In the genomic region with DNA sequence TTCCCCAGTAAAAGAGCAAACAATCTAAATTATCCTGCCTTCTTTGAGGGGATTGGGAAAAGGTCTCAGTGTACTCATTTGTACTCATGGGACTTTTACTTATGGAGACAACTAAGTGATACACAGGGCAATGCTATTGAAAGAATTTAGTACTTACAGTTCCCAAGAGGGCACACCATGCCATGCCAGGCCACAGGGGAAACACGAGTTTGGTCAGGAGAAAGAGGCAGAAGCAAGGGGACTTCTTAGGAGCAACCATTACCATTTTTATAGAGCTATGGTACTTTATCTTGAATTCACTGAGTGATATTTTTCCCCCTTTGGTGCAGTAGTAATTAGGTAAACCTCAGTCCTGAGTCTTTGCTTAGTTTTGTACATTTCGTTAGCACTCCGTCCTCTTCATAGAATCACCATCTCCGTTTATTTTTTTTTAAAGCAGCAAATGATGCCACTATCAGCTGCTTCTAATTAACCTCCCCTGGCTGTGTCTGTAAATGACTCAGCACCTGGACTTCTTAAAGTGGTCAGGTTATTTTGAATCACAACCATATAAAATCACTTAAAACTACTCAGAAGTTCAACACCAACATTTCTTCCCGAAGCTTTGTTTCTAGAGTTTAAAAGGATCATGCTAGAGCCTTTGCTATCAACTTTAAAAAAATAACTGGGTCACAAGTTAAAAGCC, we compare ENCODE assay signal across 18 cellular contexts. TPM values are rescaled to one million over a fixed set of nuclear protein-coding genes. Genes with fewer than 3 reads are reported as not detected.
DNase-seq lines count a peak whose midpoint lies in the region; ATAC-seq, FAIRE-seq and TF ChIP-seq lines count a peak whose summit lies in the region.
"Had no signal": no experiment of that assay in that cellular context is flagged by ENCODE, and none has a peak within 500 bp of the region (broad histone marks: within the 10 kb centered on the region; RNA-seq: fewer than 3 reads in every experiment).

No MANE protein-coding gene starts in this region.

- no peaks in the 10 kb centered on the region for H3K9me3 Mint-ChIP-seq in HFFc6
- H3K9me3 Mint-ChIP-seq: activated T-helper 2 cell treated with anti-CD3 and anti-CD28 coated beads, Interferon-gamma antibody, Interleukin-2, Interleukin-4, amounts not matched to agents 10 μg/mL and 5 μg/mL and 100 μg/mL, durations not matched to agents 14 hours and 24 hours and 36 hours; stimulated activated naive CD8-positive, alpha-beta T cell treated with anti-CD3 and anti-CD28 coated beads, Interleukin-15, Interleukin-2, amounts not matched to agents 100 ng/mL and 50 ng/mL, for 24 hours had no signal

- H2AFZ ChIP-seq in K562 (ENCODE audit: low read depth, low read length) (no peak overlapping the region), neuronal stem cell (ENCODE audit: low read length) (no peak overlapping the region)

- H2AK5ac ChIP-seq in neuronal stem cell (ENCODE audit: low read depth, low read length): no peak overlapping the region

- WGBS in K562 (ENCODE audit: insufficient coverage, low coverage, missing lambda C conversion rate): 22% methylated on average over 5 of the region's 5 CpGs
- no CpG with 5 or more reads among the region's 5 CpGs for WGBS in neuronal stem cell (ENCODE audit: extremely low coverage in 2 of 2, insufficient read length in 2 of 2, insufficient replicate concordance in 1 of 2), 2 donors

- no peak for TF ChIP-seq RAD21 in K562 (CRISPR knock-in tag; conservative IDR thresholded peaks at IDR 0.05 in 1 of 2, IDR thresholded peaks at IDR 0.05 in 1 of 2)

- intact Hi-C loops in K562 (cut with micrococcal nuclease): no loop called here

- peaks cover 0 to 4% of the 10 kb centered on the region in 2 experiments; a peak in 1 of 5 replicates for H3K4me1 ChIP-seq in K562 (replicated peaks in 1 of 2; ENCODE audit: control insufficient read depth in 2 of 2, insufficient read depth in 2 of 2, low read length in 2 of 2)
- no peaks in the 10 kb centered on the region for H3K4me1 ChIP-seq in neuronal stem cell (ENCODE audit: control insufficient read depth in 2 of 2, insufficient read depth in 1 of 2, low read depth in 1 of 2, low read length in 2 of 2)
- H3K4me1 ChIP-seq: colonic mucosa, pancreas had no signal

- no peak overlapping the region for H2BK120ac ChIP-seq in neuronal stem cell (ENCODE audit: low read depth, low read length)

- no peak overlapping the region for H4K91ac ChIP-seq in neuronal stem cell (ENCODE audit: low read depth, low read length, poor library complexity)

- H3K27me3 ChIP-seq in K562 (ENCODE audit: control insufficient read depth in 2 of 2, insufficient read depth in 2 of 2, low read length in 2 of 2): no peaks in the 10 kb centered on the region
- H3K27me3 ChIP-seq in neuronal stem cell (ENCODE audit: control insufficient read depth in 3 of 3, insufficient read depth in 3 of 3, low read depth in 1 of 3, low read length in 3 of 3): no peaks in the 10 kb centered on the region
- no peaks in the 10 kb centered on the region for H3K27me3 ChIP-seq in WERI-Rb-1 (ENCODE audit: insufficient read depth, low read depth, severe bottlenecking)
- H3K27me3 ChIP-seq: colonic mucosa, pancreas had no signal

- POLR2A ChIA-PET in K562 (lab: Yijun Ruan, JAX): interaction anchor here (0.8 to 0.9 kb wide), 2 partner anchors 265 to 460 kb away, joined by 3 read pairs; no protein-coding TSS in a partner anchor

- H3K4me2 ChIP-seq in K562 (ENCODE audit: insufficient read depth, low read length): no peak overlapping the region
- H3K4me2 ChIP-seq in neuronal stem cell (ENCODE audit: insufficient read depth, low read length, poor library complexity, severe bottlenecking): no peak overlapping the region

- CTCF ChIA-PET in K562 (lab: Yijun Ruan, JAX; ENCODE audit: low intra/inter-chr PET ratio): no interaction called here

- peak overlapping the region; percentile 47 for H3K27ac Mint-ChIP-seq in HFFc6
- H3K27ac Mint-ChIP-seq: activated T-helper 2 cell treated with anti-CD3 and anti-CD28 coated beads, Interferon-gamma antibody, Interleukin-2, Interleukin-4, amounts not matched to agents 10 μg/mL and 5 μg/mL and 100 μg/mL, durations not matched to agents 14 hours and 24 hours and 36 hours; stimulated activated naive CD8-positive, alpha-beta T cell treated with anti-CD3 and anti-CD28 coated beads, Interleukin-15, Interleukin-2, amounts not matched to agents 100 ng/mL and 50 ng/mL, for 24 hours; WTC11 had no signal

- no peaks in the 10 kb centered on the region for H3K9me1 ChIP-seq in K562 (ENCODE audit: control insufficient read depth, insufficient read depth, low read length)

- H3K79me1 ChIP-seq in neuronal stem cell (ENCODE audit: low read depth, low read length): no peaks in the 10 kb centered on the region

- H4K8ac ChIP-seq in neuronal stem cell (ENCODE audit: low read depth, low read length): no peak overlapping the region

- no peaks in the 10 kb centered on the region for H3K27me3 Mint-ChIP-seq in HFFc6 (ENCODE audit: insufficient read depth)
- H3K27me3 Mint-ChIP-seq: stimulated activated naive CD8-positive, alpha-beta T cell treated with anti-CD3 and anti-CD28 coated beads, Interleukin-15, Interleukin-2, amounts not matched to agents 100 ng/mL and 50 ng/mL, for 24 hours had no signal

- ATAC-seq in K562 (no peak), omental fat pad (ENCODE audit: low FRiP score) (peak; percentile 55), HG02870 (IDR thresholded peaks at IDR 0.05; ENCODE audit: unreplicated experiment) (no peak)
- ATAC-seq: pancreas, WTC11 had no signal

- peaks cover 18% of the 10 kb centered on the region for H3K4me1 Mint-ChIP-seq in HFFc6 (ENCODE audit: low read depth)
- H3K4me1 Mint-ChIP-seq: WTC11 had no signal

- H3K23ac ChIP-seq in neuronal stem cell (ENCODE audit: low read depth, low read length, poor library complexity): no peak overlapping the region

- H3K27ac ChIP-seq in K562 (ENCODE audit: extremely low read depth, low read depth, low read length) (no peak overlapping the region), neuronal stem cell (replicated peaks; ENCODE audit: low read length) (no peak overlapping the region), WERI-Rb-1 (no peak overlapping the region)
- H3K27ac ChIP-seq: colonic mucosa, pancreas had no signal

- H3K9me3 ChIP-seq in K562 (replicated peaks; ENCODE audit: control insufficient read depth, insufficient read depth, low read depth, low read length): no peaks in the 10 kb centered on the region
- H3K9me3 ChIP-seq in neuronal stem cell (replicated peaks in 1 of 2; ENCODE audit: control insufficient read depth in 2 of 2, insufficient read depth in 1 of 2, low read depth in 1 of 2, low read length in 2 of 2): no peaks in the 10 kb centered on the region
- no peaks in the 10 kb centered on the region for H3K9me3 ChIP-seq in WERI-Rb-1 (ENCODE audit: severe bottlenecking)
- H3K9me3 ChIP-seq: colonic mucosa, pancreas had no signal

- H2BK15ac ChIP-seq in neuronal stem cell (ENCODE audit: low read length): no peak overlapping the region

- H3K36me3 ChIP-seq in K562 (ENCODE audit: control insufficient read depth, insufficient read depth, low read length) (no peaks in the 10 kb centered on the region), neuronal stem cell (replicated peaks in 1 of 2; ENCODE audit: control insufficient read depth in 2 of 2, insufficient read depth in 2 of 2, low read length in 2 of 2) (no peaks in the 10 kb centered on the region), WERI-Rb-1 (no peaks in the 10 kb centered on the region)
- H3K36me3 ChIP-seq: colonic mucosa, pancreas had no signal

- in situ Hi-C loops in K562 (cut with MboI): no loop called here

- no TSS peak for BruUV-seq in K562 (replicated peaks; lab: Mats Ljungman, UMichigan)

- TF ChIP-seq POLR2A in K562 (conservative IDR thresholded peaks at IDR 0.05): no peak

- no peak for TF ChIP-seq CTCF in AG09319 (IDR thresholded peaks at IDR 0.05; ENCODE audit: low read depth, low read length)
- no peak for TF ChIP-seq CTCF in HFFc6 (IDR thresholded peaks at IDR 0.05)
- TF ChIP-seq CTCF in K562 (IDR thresholded peaks at IDR 0.05 in 2 of 3, conservative IDR thresholded peaks at IDR 0.05 in 1 of 3; ENCODE audit: insufficient read depth in 2 of 3, low read depth in 1 of 3, low read length in 3 of 3): no peak
- no peak for TF ChIP-seq CTCF in omental fat pad (IDR thresholded peaks at IDR 0.05)
- TF ChIP-seq CTCF in WERI-Rb-1 (IDR thresholded peaks at IDR 0.05; ENCODE audit: low read depth, low read length): no peak

- no peaks in the 10 kb centered on the region for H3K79me2 ChIP-seq in K562 (ENCODE audit: control insufficient read depth, insufficient read depth, low read length)

- H3K14ac ChIP-seq in neuronal stem cell (ENCODE audit: low read length): no peak overlapping the region

- TF ChIP-seq EP300 in K562 (IDR thresholded peaks at IDR 0.05; ENCODE audit: low read length): no peak

- H3K36me3 Mint-ChIP-seq in HFFc6 (ENCODE audit: low read depth): no peaks in the 10 kb centered on the region
- H3K36me3 Mint-ChIP-seq: WTC11 had no signal

- H3K9ac ChIP-seq in K562 (ENCODE audit: insufficient read depth in 1 of 2, low read depth in 2 of 2, low read length in 2 of 2) (no peak overlapping the region), neuronal stem cell (ENCODE audit: low read depth, low read length, poor library complexity) (no peak overlapping the region)

- no peak overlapping the region for H3K18ac ChIP-seq in neuronal stem cell (ENCODE audit: low read length)

- no peak overlapping the region for H3K4ac ChIP-seq in neuronal stem cell (ENCODE audit: low read length)

- DNase-seq in AG09319 (ENCODE audit: extremely low read depth, low read depth) (peak; percentile 28), HFFc6 (peak; percentile 42), K562 (ENCODE audit: extremely low read depth in 1 of 4, low spot score in 3 of 4) (no peak), omental fat pad (ENCODE audit: low spot score) (no peak), neuronal stem cell (ENCODE audit: low spot score) (no peak), NOMO-1 (lab: John Stamatoyannopoulos, UW; ENCODE audit: unreplicated experiment in 2 of 2) (no peak), WERI-Rb-1 (no peak)
- DNase-seq: AML-193, amniotic stem cell, colonic mucosa, kidney glomerular epithelial cell, NCI-H526 treated with DMSO at 0.1 percent for 48 hours, pancreas had no signal

- H4K20me1 ChIP-seq in K562 (replicated peaks; ENCODE audit: control insufficient read depth, insufficient read depth, low read length): no peaks in the 10 kb centered on the region

- H3K4me3 ChIP-seq in K562 (no peak overlapping the region), neuronal stem cell (ENCODE audit: low read length in 2 of 2) (no peak overlapping the region), WERI-Rb-1 (ENCODE audit: low read depth, low read length) (no peak overlapping the region)
- H3K4me3 ChIP-seq: colonic mucosa, pancreas had no signal

- no peak overlapping the region for H2BK5ac ChIP-seq in neuronal stem cell (ENCODE audit: low read length)

- FAIRE-seq in K562 (lab: Jason Lieb, UNC): no peak
- FAIRE-seq: HTR-8/SVneo, pancreas had no signal

- no peak overlapping the region for H2BK12ac ChIP-seq in neuronal stem cell (ENCODE audit: low read length)

- peak overlapping the region; percentile 19 for H3K4me3 Mint-ChIP-seq in HFFc6
- H3K4me3 Mint-ChIP-seq: stimulated activated naive CD8-positive, alpha-beta T cell treated with anti-CD3 and anti-CD28 coated beads, Interleukin-15, Interleukin-2, amounts not matched to agents 100 ng/mL and 50 ng/mL, for 24 hours; WTC11 had no signal

RNA-seq across cellular contexts. Expression of gene WASHC3, which starts 5.9 kb away (rescaled TPM):
- 10 to 100 TPM; 49.2 to 61.0 (median 54.8) TPM for total RNA-seq in HFFc6 (2021; fragmentation: NEBNext Ultra II Directional; extraction: Animal tissue kit (Norgen Biotek cat#: 25700))
- 5.7 and 16.7 TPM in 2 replicates for total RNA-seq in K562 (2011; cell fraction: chromatin; rRNA removed; ENCODE audit: low replicate concordance)
- total RNA-seq in K562 (2011; cell fraction: nucleolus; rRNA removed): 5.0 and 6.8 TPM in 2 replicates
- 4.5 and 9.2 TPM in 2 replicates for total RNA-seq in K562 (2011; cell fraction: nucleoplasm; rRNA removed)
- total RNA-seq in K562 (2014; rRNA removed) (19.7 and 22.9 TPM in 2 replicates), K562 (2014; rRNA removed; fragmentation: Illumina TruSeq; extraction: Trizol) (27.5 and 33.4 TPM in 2 replicates), K562 (2015; rRNA removed; fragmentation: Illumina TruSeq; extraction: Trizol) (32.1 and 35.1 TPM in 2 replicates), K562 (2021) (14.1 and 14.3 TPM in 2 replicates), omental fat pad (10 to 100 TPM; 44.7 to 95.4 (median 71.7) TPM)
- polyA plus RNA-seq in K562 (2011; rRNA removed) (43.5 and 52.9 TPM in 2 replicates), K562 (2014; fragmentation: Illumina TruSeq; extraction: Trizol) (49.3 and 54.4 TPM in 2 replicates), K562 (2014; fragmentation: Nextera tagmentation; extraction: Ambion mirVana) (10 to 100 TPM; 67.9 to 74.9 TPM), K562 (2014; rRNA removed) (28.3 and 33.8 TPM in 2 replicates)
- polyA plus RNA-seq in K562 (2011; cell fraction: cytosol; rRNA removed): 18.9 and 23.4 TPM in 2 replicates
- polyA plus RNA-seq in K562 (2011; cell fraction: nucleus; rRNA removed): 12.5 and 15.6 TPM in 2 replicates
- 26.8 and 34.3 TPM in 2 replicates for polyA plus RNA-seq in K562 (2012)
- polyA minus RNA-seq in K562 (2011; rRNA and poly(A)+ RNA removed): 23.2 and 27.8 TPM in 2 replicates
- polyA minus RNA-seq in K562 (2011; cell fraction: cytosol; rRNA and poly(A)+ RNA removed): 14.1 and 14.6 TPM in 2 replicates
- 7.1 and 15.3 TPM in 2 replicates for polyA minus RNA-seq in K562 (2011; cell fraction: nucleus; rRNA and poly(A)+ RNA removed)
- 33.3 TPM for polyA plus RNA-seq in neuronal stem cell (2013, experiment 1 of 2)
- polyA plus RNA-seq in neuronal stem cell (2013, experiment 2 of 2): 32.5 TPM

RNA-seq across cellular contexts. Expression of gene NUP37, which starts 52.2 kb away (rescaled TPM):
- 10 to 100 TPM; 36.0 to 53.9 (median 47.8) TPM for total RNA-seq in HFFc6 (2021; fragmentation: NEBNext Ultra II Directional; extraction: Animal tissue kit (Norgen Biotek cat#: 25700))
- 31.2 and 57.8 TPM in 2 replicates for total RNA-seq in K562 (2011; cell fraction: chromatin; rRNA removed; ENCODE audit: low replicate concordance)
- total RNA-seq in K562 (2011; cell fraction: nucleolus; rRNA removed): 12.5 and 13.3 TPM in 2 replicates
- total RNA-seq in K562 (2011; cell fraction: nucleoplasm; rRNA removed): 32.1 and 42.8 TPM in 2 replicates
- total RNA-seq in K562 (2014; rRNA removed) (68.2 and 72.2 TPM in 2 replicates), K562 (2014; rRNA removed; fragmentation: Illumina TruSeq; extraction: Trizol) (183 and 199 TPM in 2 replicates), K562 (2015; rRNA removed; fragmentation: Illumina TruSeq; extraction: Trizol) (135 and 144 TPM in 2 replicates), K562 (2021) (108 and 111 TPM in 2 replicates), omental fat pad (10 to 100 TPM; 14.9 to 22.9 (median 19.0) TPM)
- polyA plus RNA-seq in K562 (2011; rRNA removed) (184 and 231 TPM in 2 replicates), K562 (2014; fragmentation: Illumina TruSeq; extraction: Trizol) (155 and 170 TPM in 2 replicates), K562 (2014; fragmentation: Nextera tagmentation; extraction: Ambion mirVana) (100 to 1,000 TPM; 355 to 429 TPM), K562 (2014; rRNA removed) (124 and 138 TPM in 2 replicates)
- polyA plus RNA-seq in K562 (2011; cell fraction: cytosol; rRNA removed): 46.1 and 98.3 TPM in 2 replicates
- polyA plus RNA-seq in K562 (2011; cell fraction: nucleus; rRNA removed): 20.3 and 45.3 TPM in 2 replicates
- 99.8 and 124 TPM in 2 replicates for polyA plus RNA-seq in K562 (2012)
- polyA minus RNA-seq in K562 (2011; rRNA and poly(A)+ RNA removed): 156 and 162 TPM in 2 replicates
- 39.5 and 43.5 TPM in 2 replicates for polyA minus RNA-seq in K562 (2011; cell fraction: cytosol; rRNA and poly(A)+ RNA removed)
- polyA minus RNA-seq in K562 (2011; cell fraction: nucleus; rRNA and poly(A)+ RNA removed): 18.3 and 39.2 TPM in 2 replicates
- 60.1 TPM for polyA plus RNA-seq in neuronal stem cell (2013, experiment 1 of 2)
- polyA plus RNA-seq in neuronal stem cell (2013, experiment 2 of 2): 61.3 TPM

RNA-seq across cellular contexts. Expression of gene PARPBP, which starts 52.3 kb away (rescaled TPM):
- 10 to 100 TPM in 5 of 6 experiments, 1 to 10 TPM in 1; 8.6 to 13.6 (median 12.6) TPM for total RNA-seq in HFFc6 (2021; fragmentation: NEBNext Ultra II Directional; extraction: Animal tissue kit (Norgen Biotek cat#: 25700))
- 36.7 and 128 TPM in 2 replicates for total RNA-seq in K562 (2011; cell fraction: chromatin; rRNA removed; ENCODE audit: low replicate concordance)
- 19.0 and 24.6 TPM in 2 replicates for total RNA-seq in K562 (2011; cell fraction: nucleolus; rRNA removed)
- total RNA-seq in K562 (2011; cell fraction: nucleoplasm; rRNA removed): 40.8 and 65.7 TPM in 2 replicates
- total RNA-seq in K562 (2014; rRNA removed) (22.5 and 26.1 TPM in 2 replicates), K562 (2014; rRNA removed; fragmentation: Illumina TruSeq; extraction: Trizol) (62.5 and 66.7 TPM in 2 replicates), K562 (2015; rRNA removed; fragmentation: Illumina TruSeq; extraction: Trizol) (48.6 and 50.2 TPM in 2 replicates), K562 (2021) (30.1 and 30.4 TPM in 2 replicates), omental fat pad (1 to 10 TPM; 1.1 to 4.9 (median 1.3) TPM)
- polyA plus RNA-seq in K562 (2011; rRNA removed) (32.3 and 49.0 TPM in 2 replicates), K562 (2014; fragmentation: Illumina TruSeq; extraction: Trizol) (36.0 and 43.4 TPM in 2 replicates), K562 (2014; fragmentation: Nextera tagmentation; extraction: Ambion mirVana) (10 to 100 TPM; 56.2 to 59.1 TPM), K562 (2014; rRNA removed) (29.6 and 30.4 TPM in 2 replicates)
- 4.4 and 11.2 TPM in 2 replicates for polyA plus RNA-seq in K562 (2011; cell fraction: cytosol; rRNA removed)
- polyA plus RNA-seq in K562 (2011; cell fraction: nucleus; rRNA removed): 32.5 and 42.6 TPM in 2 replicates
- 21.7 and 26.3 TPM in 2 replicates for polyA plus RNA-seq in K562 (2012)
- polyA minus RNA-seq in K562 (2011; rRNA and poly(A)+ RNA removed): 59.5 and 64.2 TPM in 2 replicates
- polyA minus RNA-seq in K562 (2011; cell fraction: cytosol; rRNA and poly(A)+ RNA removed): 10.6 and 15.4 TPM in 2 replicates
- 44.7 and 66.6 TPM in 2 replicates for polyA minus RNA-seq in K562 (2011; cell fraction: nucleus; rRNA and poly(A)+ RNA removed)
- 17.8 TPM for polyA plus RNA-seq in neuronal stem cell (2013, experiment 1 of 2)
- polyA plus RNA-seq in neuronal stem cell (2013, experiment 2 of 2): 18.7 TPM

Comparison
In these comparisons a context has a peak if more than half of its experiments do, and no peak if none do; other contexts are left out.
1. DNase-seq: peak in AG09319 (single experiment) and HFFc6 (single experiment); none in K562 (0 of 4), omental fat pad (single experiment), neuronal stem cell (single experiment), NOMO-1 (0 of 2) and WERI-Rb-1 (single experiment).